Comparison of ENCODE assay signal across 2 cellular contexts in the genomic region with DNA sequence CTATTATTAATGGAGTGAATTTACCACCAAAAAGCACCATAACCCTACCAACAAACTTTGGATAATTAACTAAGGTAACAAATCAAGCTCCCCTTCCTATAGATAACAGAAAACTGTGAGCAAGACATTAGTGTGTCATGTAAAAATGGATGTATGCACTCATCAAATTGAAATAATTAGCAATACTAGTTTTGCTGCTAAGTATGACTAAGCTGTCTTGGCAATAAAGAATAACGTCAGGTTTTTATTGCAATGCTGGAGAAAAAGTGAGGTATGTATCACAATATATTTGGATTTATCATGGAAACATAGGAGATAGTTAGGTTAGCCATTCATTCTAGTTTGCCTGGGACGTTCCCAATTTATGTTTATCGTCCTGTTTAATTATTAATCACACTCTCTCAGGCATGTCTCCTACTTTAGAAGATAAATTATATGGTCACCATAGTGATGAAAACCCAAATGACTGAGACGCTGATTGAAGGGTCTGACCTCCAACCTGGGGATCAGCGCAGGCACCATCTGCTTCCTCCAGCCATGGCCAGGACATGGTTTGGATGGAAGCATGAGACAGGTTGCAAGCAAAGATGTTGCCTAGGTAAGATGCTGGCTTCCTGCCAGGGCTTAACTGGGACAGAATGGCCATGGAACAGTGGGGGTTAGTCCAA.
TF ChIP-seq lines count a peak whose summit lies in the region.

No MANE protein-coding gene starts in this region.

TF ChIP-seq in IMR-90, 13 proteins besides CTCF, POLR2A, EP300 and RAD21:
- no peak for TF ChIP-seq USF2 (IDR thresholded peaks at IDR 0.05; ENCODE audit: low read depth, low read length)
- no peak for TF ChIP-seq MAZ (IDR thresholded peaks at IDR 0.05; ENCODE audit: borderline replicate concordance, low read depth, low read length)
- TF ChIP-seq FOS (IDR thresholded peaks at IDR 0.05; ENCODE audit: low read depth, low read length) = no peak
- TF ChIP-seq MAFK (IDR thresholded peaks at IDR 0.05; ENCODE audit: low read depth, low read length) = no peak
- TF ChIP-seq RFX5 (IDR thresholded peaks at IDR 0.05; ENCODE audit: low read depth, low read length) = no peak
- TF ChIP-seq MXI1 (IDR thresholded peaks at IDR 0.05; ENCODE audit: borderline replicate concordance, low read depth, low read length) = no peak
- no peak for TF ChIP-seq RCOR1 (IDR thresholded peaks at IDR 0.05; ENCODE audit: insufficient replicate concordance, low read length)
- TF ChIP-seq, protein P1, sequence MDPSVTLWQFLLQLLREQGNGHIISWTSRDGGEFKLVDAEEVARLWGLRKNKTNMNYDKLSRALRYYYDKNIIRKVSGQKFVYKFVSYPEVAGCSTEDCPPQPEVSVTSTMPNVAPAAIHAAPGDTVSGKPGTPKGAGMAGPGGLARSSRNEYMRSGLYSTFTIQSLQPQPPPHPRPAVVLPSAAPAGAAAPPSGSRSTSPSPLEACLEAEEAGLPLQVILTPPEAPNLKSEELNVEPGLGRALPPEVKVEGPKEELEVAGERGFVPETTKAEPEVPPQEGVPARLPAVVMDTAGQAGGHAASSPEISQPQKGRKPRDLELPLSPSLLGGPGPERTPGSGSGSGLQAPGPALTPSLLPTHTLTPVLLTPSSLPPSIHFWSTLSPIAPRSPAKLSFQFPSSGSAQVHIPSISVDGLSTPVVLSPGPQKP (IDR thresholded peaks at IDR 0.05; ENCODE audit: borderline replicate concordance, low read depth, low read length) = no peak
- TF ChIP-seq BHLHE40 (IDR thresholded peaks at IDR 0.05; ENCODE audit: low read depth, low read length) = no peak
- TF ChIP-seq CEBPB (IDR thresholded peaks at IDR 0.05; ENCODE audit: low read depth, low read length) = no peak
- TF ChIP-seq CHD1 (IDR thresholded peaks at IDR 0.05; ENCODE audit: low read depth, low read length) = no peak
- no peak for TF ChIP-seq NFE2L2 (IDR thresholded peaks at IDR 0.05; ENCODE audit: low read depth, low read length)
- no peak for TF ChIP-seq SMC3 (IDR thresholded peaks at IDR 0.05; ENCODE audit: low read depth, low read length)
TF ChIP-seq in IMR-90: peak in this region for 0.

TF ChIP-seq in GM12878, 131 proteins besides CTCF, POLR2A, EP300 and RAD21:
- TF ChIP-seq ZBTB11 (CRISPR knock-in tag; IDR thresholded peaks at IDR 0.05) = no peak
- TF ChIP-seq BCL3 (IDR thresholded peaks at IDR 0.05; ENCODE audit: borderline replicate concordance, insufficient read depth, low read depth, low read length, poor library complexity, severe bottlenecking) = peak; percentile 58
TF ChIP-seq in GM12878: peak in this region for 1.
